ENCODE assay signal across 8 cellular contexts in genomic region chr3:38521391-38521987, GRCh38. TPM values are rescaled to one million over a fixed set of nuclear protein-coding genes. Genes with fewer than 3 reads are reported as not detected.
A peak's percentile ranks its signal among the peaks of the same experiment; 100 is the strongest.
DNase-seq lines count a peak whose midpoint lies in the region; ATAC-seq and TF ChIP-seq lines count a peak whose summit lies in the region.

No MANE protein-coding gene starts in this region.

- H3K4me1 ChIP-seq in SK-N-SH (ENCODE audit: control insufficient read depth in 1 of 2, insufficient read depth in 2 of 2, low read depth in 1 of 2, low read length in 1 of 2) (peaks cover 0 to 4% of the 10 kb centered on the region in 2 experiments; a peak in 3 of 4 replicates), prostate gland (replicated peaks) (no peaks in the 10 kb centered on the region)

- peak overlapping the region; percentile 23 for H3K27ac Mint-ChIP-seq in activated naive CD4-positive, alpha-beta T cell treated with anti-CD3 and anti-CD28 coated beads, Interleukin-2, amount 50 U/mL, for 24 hours

- ATAC-seq in GM18519 (IDR thresholded peaks at IDR 0.05; ENCODE audit: low FRiP score, unreplicated experiment) (peak; percentile 61), Right ventricle myocardium superior (ENCODE audit: poor library complexity) (peak; percentile 76), GM18870 (IDR thresholded peaks at IDR 0.05; ENCODE audit: unreplicated experiment) (no peak)

- 3% methylated on average over 5 of the region's 5 CpGs for WGBS in SK-N-SH (ENCODE audit: low lambda C conversion rate)
- WGBS in prostate gland: under 1% methylated on average over 5 of the region's 5 CpGs

- H3K9me3 Mint-ChIP-seq in activated naive CD4-positive, alpha-beta T cell treated with anti-CD3 and anti-CD28 coated beads, Interleukin-2, amount 50 U/mL, for 24 hours: no peaks in the 10 kb centered on the region

- no peaks in the 10 kb centered on the region; the same call in 1 of the 2 replicates for H3K79me2 ChIP-seq in SK-N-SH (ENCODE audit: insufficient read depth)

- H3K4me1 Mint-ChIP-seq in activated naive CD4-positive, alpha-beta T cell treated with anti-CD3 and anti-CD28 coated beads, Interleukin-2, amount 50 U/mL, for 24 hours: peaks cover 39% of the 10 kb centered on the region

- TF ChIP-seq EP300 in SK-N-SH (IDR thresholded peaks at IDR 0.05; ENCODE audit: borderline replicate concordance in 1 of 2, low read depth in 1 of 2, low read length in 1 of 2): no peak

- no peak overlapping the region for H2AFZ ChIP-seq in SK-N-SH (ENCODE audit: low read depth)

- H3K27me3 Mint-ChIP-seq in activated naive CD4-positive, alpha-beta T cell treated with anti-CD3 and anti-CD28 coated beads, Interleukin-2, amount 50 U/mL, for 24 hours: no peaks in the 10 kb centered on the region

- POLR2A ChIA-PET in SK-N-SH (lab: Yijun Ruan, JAX): interaction anchor here (0.5 to 1.1 kb wide), 4 partner anchors 61 to 140 kb away, joined by 3 to 5 read pairs (median 4); no protein-coding TSS in a partner anchor

- peak; percentile 92 for TF ChIP-seq RAD21 in SK-N-SH (IDR thresholded peaks at IDR 0.05; ENCODE audit: low read length)

- CTCF ChIA-PET in SK-N-SH (lab: Yijun Ruan, JAX): interaction anchor here (0.6 to 13.0 kb wide), 84 partner anchors 8 to 771 kb away, joined by 3 to 556 read pairs (median 6); partner anchors contain the start of genes EXOG, SCN10A and SCN5A

- no peak overlapping the region for H3K9ac ChIP-seq in SK-N-SH

- H3K27me3 ChIP-seq in SK-N-SH (ENCODE audit: insufficient read depth): no peaks in the 10 kb centered on the region
- H3K27me3 ChIP-seq in prostate gland (replicated peaks; ENCODE audit: insufficient read depth): no peaks in the 10 kb centered on the region

- no peak overlapping the region for H3K27ac ChIP-seq in 22Rv1
- no peak overlapping the region for H3K27ac ChIP-seq in SK-N-SH (ENCODE audit: low read depth in 2 of 2, low read length in 1 of 2)
- no peak overlapping the region for H3K27ac ChIP-seq in prostate gland

- no peaks in the 10 kb centered on the region for H3K9me2 ChIP-seq in SK-N-SH

- H3K36me3 Mint-ChIP-seq in activated naive CD4-positive, alpha-beta T cell treated with anti-CD3 and anti-CD28 coated beads, Interleukin-2, amount 50 U/mL, for 24 hours: peaks cover 9% of the 10 kb centered on the region

- intact Hi-C loops in Right ventricle myocardium superior (cut with DNase I): loop anchor here (5.0 to 10.0 kb wide), 2 partner anchors 126 to 323 kb away; partner anchors contain the start of gene SCN5A
- intact Hi-C loops in prostate gland (cut with DNase I): loop anchor here (1.0 to 10.0 kb wide), 3 partner anchors 130 to 503 kb away; no protein-coding TSS in a partner anchor

- TF ChIP-seq CTCF in 22Rv1 (IDR thresholded peaks at IDR 0.05) (peak; percentile 88), SK-N-SH (IDR thresholded peaks at IDR 0.05) (peak; percentile 94), prostate gland (IDR thresholded peaks at IDR 0.05) (peak; percentile 80 to 90 (median 84))

- peaks cover 24 to 40% of the 10 kb centered on the region in 2 experiments for H3K36me3 ChIP-seq in SK-N-SH (replicated peaks in 1 of 2; ENCODE audit: control insufficient read depth in 1 of 2, insufficient read depth in 2 of 2, low read length in 1 of 2)
- H3K36me3 ChIP-seq in prostate gland: peaks cover 0 to 5% of the 10 kb centered on the region in 2 donors

- DNase-seq in MV-4-11 (lab: John Stamatoyannopoulos, UW) (peak; percentile 44), SK-N-SH (peak; percentile 70), Right ventricle myocardium superior (no peak), prostate gland (ENCODE audit: low spot score) (peak; percentile 60)

- H3K4me3 Mint-ChIP-seq in activated naive CD4-positive, alpha-beta T cell treated with anti-CD3 and anti-CD28 coated beads, Interleukin-2, amount 50 U/mL, for 24 hours: no peak overlapping the region

- no peak for TF ChIP-seq POLR2A in prostate gland (IDR thresholded peaks at IDR 0.05)

- no peak overlapping the region for H3K4me2 ChIP-seq in SK-N-SH

- H3K4me3 ChIP-seq in SK-N-SH (ENCODE audit: low read depth in 2 of 2, low read length in 1 of 2): peak overlapping the region in 1 of 2 experiments; percentile 13; a peak in 1 of 4 replicates
- H3K4me3 ChIP-seq in prostate gland: no peak overlapping the region

- H3F3A ChIP-seq in SK-N-SH (replicated peaks; ENCODE audit: insufficient read depth): peaks cover 13% of the 10 kb centered on the region

- peaks cover 3% of the 10 kb centered on the region; the same call in 1 of the 2 replicates for H4K20me1 ChIP-seq in SK-N-SH (ENCODE audit: insufficient read depth)

- H3K9me3 ChIP-seq in SK-N-SH: no peaks in the 10 kb centered on the region
- H3K9me3 ChIP-seq in prostate gland: no peaks in the 10 kb centered on the region

TF ChIP-seq in SK-N-SH, 30 proteins besides CTCF, POLR2A, EP300 and RAD21:
- TF ChIP-seq IRF3 (IDR thresholded peaks at IDR 0.05; ENCODE audit: low read depth, low read length) (no peak), SMC3 (IDR thresholded peaks at IDR 0.05; ENCODE audit: low read depth, low read length) (peak; percentile 93), POLR2AphosphoS5 (IDR thresholded peaks at IDR 0.05; ENCODE audit: low read depth, low read length) (no peak), MEF2A (IDR thresholded peaks at IDR 0.05; ENCODE audit: borderline replicate concordance, low read depth) (no peak), MAX (IDR thresholded peaks at IDR 0.05; ENCODE audit: low read depth) (no peak)

RNA-seq across cellular contexts. Expression of gene EXOG, which starts 25.3 kb away (rescaled TPM):
- 6.2 and 8.8 TPM in 2 replicates for polyA plus RNA-seq in SK-N-SH (2012; rRNA removed)
- 4.9 and 5.0 TPM in 2 replicates for polyA plus RNA-seq in SK-N-SH (2012; cell fraction: cytosol; rRNA removed)
- 19.3 and 31.0 TPM in 2 replicates for polyA plus RNA-seq in SK-N-SH (2012; cell fraction: nucleus; rRNA removed)
- total RNA-seq in Right ventricle myocardium superior (23.2 TPM), prostate gland (10 to 100 TPM in 1 of 2 donors, 1 to 10 TPM in 1; 6.4 to 12.4 TPM)
